In the genomic region with DNA sequence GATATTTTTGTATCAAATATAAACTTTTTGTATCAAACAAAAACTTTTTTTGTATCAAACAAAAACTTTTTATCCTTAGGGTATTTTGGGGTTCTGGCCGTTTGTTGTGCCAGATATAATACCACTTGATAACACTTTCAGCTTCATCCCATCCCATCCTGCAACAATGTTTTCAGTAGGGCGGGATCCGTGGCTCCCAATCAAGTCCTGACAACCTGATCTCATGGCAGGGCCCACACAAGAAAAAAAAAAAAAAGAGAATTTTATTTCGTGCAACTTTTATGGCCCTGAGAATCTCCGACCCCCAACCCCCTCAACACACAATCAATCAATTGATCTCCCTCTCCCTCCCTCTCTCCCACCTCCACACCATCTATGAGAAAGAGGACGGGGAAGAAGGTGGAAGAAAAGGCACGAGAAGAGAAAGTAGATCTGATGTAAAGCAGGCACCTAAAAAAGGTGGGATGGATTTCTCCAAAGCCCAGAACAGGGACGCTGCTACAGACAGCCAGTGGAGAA, we compare ENCODE assay signal across 23 cellular contexts.
DNase-seq lines count a peak whose midpoint lies in the region; ATAC-seq and TF ChIP-seq lines count a peak whose summit lies in the region.
"Had no signal": no experiment of that assay in that cellular context is flagged by ENCODE, and none has a peak within 500 bp of the region (broad histone marks: within the 10 kb centered on the region; RNA-seq: fewer than 3 reads in every experiment).

No MANE protein-coding gene starts in this region.

- TF ChIP-seq CTCF in esophagus muscularis mucosa (IDR thresholded peaks at IDR 0.05) (no peak), testis (IDR thresholded peaks at IDR 0.05) (no peak)

- no peak for TF ChIP-seq EP300 in esophagus muscularis mucosa (IDR thresholded peaks at IDR 0.05)

- whole genome bisulfite sequencing in esophagus muscularis mucosa, result 50% methylated on average over 8 of the region's 8 CpGs
- 30 to 42% methylated on average over 8 of the region's 8 CpGs for WGBS in testis, 2 donors

- 0 out of 2 replicates have a peak overlapping the region, but pooled peaks have one; percentile 0 for H3K4me3 ChIP-seq in HUES48 (ENCODE audit: low read depth, low read length)
- H3K4me3 ChIP-seq in esophagus muscularis mucosa, result no peak overlapping the region
- no peak overlapping the region for H3K4me3 ChIP-seq in testis
- H3K4me3 ChIP-seq: BLaER1 treated with 17β-estradiol and CSF1 and Interleukin-3, amounts not matched to agents 10 nM and 100 nM; GM12878; GM23338 had no signal

- H3K27me3 ChIP-seq in HUES48 (ENCODE audit: control insufficient read depth, insufficient read depth, low read length) (no peaks in the 10 kb centered on the region), esophagus muscularis mucosa (no peaks in the 10 kb centered on the region), testis (no peaks in the 10 kb centered on the region)
- H3K27me3 ChIP-seq: BE2C; BLaER1 treated with 17β-estradiol and CSF1 and Interleukin-3, amounts not matched to agents 10 nM and 100 nM had no signal

- H3K9me3 Mint-ChIP-seq in activated CD4-positive, alpha-beta T cell treated with anti-CD3 and anti-CD28 coated beads, Interleukin-2, amount 10 ng/mL, durations not matched to agents 24 days and 14 days, result peaks cover 46% of the 10 kb centered on the region

- no peak overlapping the region for H3K27ac Mint-ChIP-seq in activated CD4-positive, alpha-beta T cell treated with anti-CD3 and anti-CD28 coated beads, Interleukin-2, amount 10 ng/mL, durations not matched to agents 24 days and 14 days
- H3K27ac Mint-ChIP-seq: CD14-positive monocyte; CD4-positive, alpha-beta T cell; CD8-positive, alpha-beta memory T cell; GM23338; H9 had no signal

- ATAC-seq in sciatic nerve, result no peak
- ATAC-seq: GM12878, GM23338, HCT116 had no signal

- no peaks in the 10 kb centered on the region for H3K27me3 Mint-ChIP-seq in activated CD4-positive, alpha-beta T cell treated with anti-CD3 and anti-CD28 coated beads, Interleukin-2, amount 10 ng/mL, durations not matched to agents 24 days and 14 days
- H3K27me3 Mint-ChIP-seq: CD4-positive, alpha-beta T cell; CD8-positive, alpha-beta memory T cell had no signal

- no peak overlapping the region for H3K4me3 Mint-ChIP-seq in activated CD4-positive, alpha-beta T cell treated with anti-CD3 and anti-CD28 coated beads, Interleukin-2, amount 10 ng/mL, durations not matched to agents 24 days and 14 days
- H3K4me3 Mint-ChIP-seq: CD14-positive monocyte; CD4-positive, alpha-beta T cell; CD8-positive, alpha-beta memory T cell; GM23338; H9 had no signal

- no peak overlapping the region for H3K9ac ChIP-seq in HUES48 (ENCODE audit: low read depth, low read length)
- H3K9ac ChIP-seq: BLaER1 treated with 17β-estradiol and CSF1 and Interleukin-3, amounts not matched to agents 10 nM and 100 nM had no signal

- no peaks in the 10 kb centered on the region for H3K36me3 ChIP-seq in HUES48 (ENCODE audit: control insufficient read depth, insufficient read depth, low read length)
- no peaks in the 10 kb centered on the region for H3K36me3 ChIP-seq in esophagus muscularis mucosa
- H3K36me3 ChIP-seq in testis (ENCODE audit: low read depth, missing control alignments), result no peaks in the 10 kb centered on the region
- H3K36me3 ChIP-seq: BE2C; BLaER1 treated with 17β-estradiol and CSF1 and Interleukin-3, amounts not matched to agents 10 nM and 100 nM had no signal

- TF ChIP-seq POLR2A in esophagus muscularis mucosa (IDR thresholded peaks at IDR 0.05; ENCODE audit: low read depth) (no peak), testis (IDR thresholded peaks at IDR 0.05) (no peak)

- peak; percentile 54 for DNase-seq in activated CD4-positive, alpha-beta T cell treated with anti-CD3 and anti-CD28 coated beads, Interleukin-2, amount 10 ng/mL, durations not matched to agents 24 days and 14 days
- DNase-seq in activated CD4-positive, alpha-beta T cell treated with anti-CD3 and anti-CD28 coated beads, Interleukin-2, amount 50 U/mL, for 48 hours, result no peak
- DNase-seq in esophagus muscularis mucosa (ENCODE audit: extremely low spot score) (peak; percentile 91), testis (peak; percentile 85), sciatic nerve (ENCODE audit: low spot score) (no peak), inferior parietal cortex (ENCODE audit: extremely low spot score) (no peak)
- no peak for DNase-seq in activated CD8-positive, alpha-beta memory T cell treated with anti-CD3 and anti-CD28 coated beads, Interleukin-2, amount 50 U/mL, for 4 hours
- DNase-seq: AML-193; BE2C; CD4-positive, alpha-beta T cell; CD8-positive, alpha-beta memory T cell; DMS 273 treated with DMSO at 0.1 percent for 48 hours; DMS79; EL; GDM1; H9 had no signal

- H3K27ac ChIP-seq in HUES48 (ENCODE audit: low read depth, low read length), result no peak overlapping the region
- H3K27ac ChIP-seq in esophagus muscularis mucosa (replicated peaks in 1 of 4), result no peak overlapping the region
- H3K27ac ChIP-seq in testis, result no peak overlapping the region
- H3K27ac ChIP-seq: 22Rv1; BLaER1 treated with 17β-estradiol and CSF1 and Interleukin-3, amounts not matched to agents 10 nM and 100 nM had no signal

- H3K4me1 ChIP-seq in HUES48 (ENCODE audit: control insufficient read depth, insufficient read depth, low read length) (no peaks in the 10 kb centered on the region), esophagus muscularis mucosa (no peaks in the 10 kb centered on the region), testis (no peaks in the 10 kb centered on the region)
- H3K4me1 ChIP-seq: BE2C; BLaER1 treated with 17β-estradiol and CSF1 and Interleukin-3, amounts not matched to agents 10 nM and 100 nM had no signal

- H3K4me1 Mint-ChIP-seq in activated CD4-positive, alpha-beta T cell treated with anti-CD3 and anti-CD28 coated beads, Interleukin-2, amount 10 ng/mL, durations not matched to agents 24 days and 14 days, result no peaks in the 10 kb centered on the region
- H3K4me1 Mint-ChIP-seq: CD14-positive monocyte; CD8-positive, alpha-beta memory T cell; GM23338; H9 had no signal

- peaks cover 1% of the 10 kb centered on the region for H3K36me3 Mint-ChIP-seq in activated CD4-positive, alpha-beta T cell treated with anti-CD3 and anti-CD28 coated beads, Interleukin-2, amount 10 ng/mL, durations not matched to agents 24 days and 14 days (ENCODE audit: low read depth)
- H3K36me3 Mint-ChIP-seq: CD14-positive monocyte had no signal

- peaks cover 93% of the 10 kb centered on the region for H3K9me3 ChIP-seq in HUES48 (ENCODE audit: control insufficient read depth, insufficient read depth, low read length)
- H3K9me3 ChIP-seq in esophagus muscularis mucosa, result peaks cover 0 to 10% (median 3%) of the 10 kb centered on the region in 4 donors
- H3K9me3 ChIP-seq in testis, result no peaks in the 10 kb centered on the region
- H3K9me3 ChIP-seq: BE2C had no signal

- intact Hi-C loops in activated CD4-positive, alpha-beta T cell treated with anti-CD3 and anti-CD28 coated beads, Interleukin-2, amount 10 ng/mL, durations not matched to agents 24 days and 14 days (cut with micrococcal nuclease), result no loop called here
- intact Hi-C loops in esophagus muscularis mucosa (cut with DNase I), result no loop called here
- intact Hi-C loops in testis (cut with DNase I; ENCODE audit: low total_unique reads), result no loop called here
- intact Hi-C loops in sciatic nerve (cut with DNase I), result no loop called here

Comparison
In these comparisons a context has a peak if more than half of its experiments do, and no peak if none do; other contexts are left out.
1. DNase-seq: peak in activated CD4-positive, alpha-beta T cell treated with anti-CD3 and anti-CD28 coated beads, Interleukin-2, amount 10 ng/mL, durations not matched to agents 24 days and 14 days (single experiment), esophagus muscularis mucosa (single experiment) and testis (single experiment); none in activated CD4-positive, alpha-beta T cell treated with anti-CD3 and anti-CD28 coated beads, Interleukin-2, amount 50 U/mL, for 48 hours (0 of 2), activated CD8-positive, alpha-beta memory T cell treated with anti-CD3 and anti-CD28 coated beads, Interleukin-2, amount 50 U/mL, for 4 hours (single experiment), sciatic nerve (single experiment) and inferior parietal cortex (single experiment).